Comparison of ENCODE assay signal across 25 cellular contexts in genomic region chr16:8777217-8777616, GRCh38.
"Had no signal": no experiment of that assay in that cellular context is flagged by ENCODE, and none has a peak within 500 bp of the region (broad histone marks: within the 10 kb centered on the region; RNA-seq: fewer than 3 reads in every experiment).

No MANE protein-coding gene starts in this region.

- FAIRE-seq: colon, endothelial cell of umbilical vein, islet of Langerhans, keratinocyte had no signal

- H3K4me1 ChIP-seq: gastrocnemius medialis, heart right ventricle, left lung, lower lobe of right lung had no signal

- H3K27me3 Mint-ChIP-seq: naive B cell had no signal

- H3K27me3 ChIP-seq: dorsolateral prefrontal cortex, esophagus muscularis mucosa, gastrocnemius medialis, heart right ventricle, left lung had no signal

- ATAC-seq: gastrocnemius medialis, heart right ventricle, left cardiac atrium, left lung, left ventricle myocardium superior, lower lobe of right lung, mucosa of descending colon had no signal

- H3K4me3 Mint-ChIP-seq: mesothelial cell of epicardium, naive B cell had no signal

- H3K9me3 ChIP-seq: esophagus muscularis mucosa, gastrocnemius medialis, heart right ventricle, left lung, lower lobe of right lung, mucosa of descending colon had no signal

- H3K27ac ChIP-seq: coronary artery, dorsolateral prefrontal cortex, esophagus muscularis mucosa, gastrocnemius medialis, heart right ventricle, left lung, lower lobe of right lung had no signal

- DNase-seq: dermis blood vessel endothelial cell; dorsolateral prefrontal cortex; effector CD4-positive, alpha-beta T cell; effector memory CD4-positive, alpha-beta T cell; foreskin fibroblast; foreskin melanocyte; gastrocnemius medialis; glutamatergic neuron; head of caudate nucleus; heart right ventricle; hippocampal formation; left cardiac atrium; left lung; left ventricle myocardium superior; lower lobe of right lung; mesenchymal stem cell; mucosa of descending colon; naive B cell had no signal

- H3K4me3 ChIP-seq: coronary artery, dorsolateral prefrontal cortex, esophagus muscularis mucosa, gastrocnemius medialis, heart right ventricle, left lung, lower lobe of right lung, mucosa of descending colon had no signal

- H3K36me3 ChIP-seq: gastrocnemius medialis had no signal

- H3K27ac Mint-ChIP-seq: mesothelial cell of epicardium had no signal

- H3K4me1 Mint-ChIP-seq: mesothelial cell of epicardium, naive B cell had no signal
